8 cellular contexts compared by ENCODE assay signal in genomic region chr17:57085448-57086068, GRCh38. TPM values are rescaled to one million over a fixed set of nuclear protein-coding genes. Genes with fewer than 3 reads are reported as not detected.
DNase-seq lines count a peak whose midpoint lies in the region; ATAC-seq and TF ChIP-seq lines count a peak whose summit lies in the region.

No MANE protein-coding gene starts in this region.

- H3K4me1 Mint-ChIP-seq in activated CD4-positive, alpha-beta memory T cell treated with anti-CD3 and anti-CD28 coated beads, Interleukin-2, amount 10 ng/mL, durations not matched to agents 7 days and 5 days = peaks cover 49% of the 10 kb centered on the region
- H3K4me1 Mint-ChIP-seq in effector memory CD8-positive, alpha-beta T cell (ENCODE audit: low read depth in 2 of 2) = peaks cover 17 to 22% of the 10 kb centered on the region in 2 donors

- peak; percentile 32 for ATAC-seq in HG02938 (IDR thresholded peaks at IDR 0.05; ENCODE audit: unreplicated experiment)
- ATAC-seq in effector memory CD8-positive, alpha-beta T cell (replicated peaks) = peak; percentile 56

- no peaks in the 10 kb centered on the region for H3K27me3 ChIP-seq in A673 (replicated peaks; ENCODE audit: insufficient read depth, low read depth, low read length, poor library complexity)

- POLR2A ChIA-PET in A673 (lab: Charles Lee; ENCODE audit: low non-redundant PET) = interaction anchor here (0.6 kb wide), 1 partner anchor 428 kb away, joined by 18 read pairs; no protein-coding TSS in a partner anchor
- POLR2A ChIA-PET in activated CD4-positive, alpha-beta memory T cell treated with anti-CD3 and anti-CD28 coated beads, Interleukin-2, amount 10 ng/mL, durations not matched to agents 7 days and 5 days (lab: Charles Lee) = interaction anchor here (0.9 to 2.2 kb wide), 13 partner anchors 8 to 1546 kb away, joined by 3 to 13 read pairs (median 4); partner anchors contain the start of genes MRPS23 and SCPEP1

- H3K27ac Mint-ChIP-seq in activated CD4-positive, alpha-beta memory T cell treated with anti-CD3 and anti-CD28 coated beads, Interleukin-2, amount 10 ng/mL, durations not matched to agents 7 days and 5 days = peak overlapping the region; percentile 54
- H3K27ac Mint-ChIP-seq in effector memory CD8-positive, alpha-beta T cell = peak overlapping the region; percentile 78 to 81

- H3K4me3 Mint-ChIP-seq in activated CD4-positive, alpha-beta memory T cell treated with anti-CD3 and anti-CD28 coated beads, Interleukin-2, amount 10 ng/mL, durations not matched to agents 7 days and 5 days = peak overlapping the region; percentile 81
- H3K4me3 Mint-ChIP-seq in effector memory CD8-positive, alpha-beta T cell = peak overlapping the region; percentile 90 to 91

- no peaks in the 10 kb centered on the region for H3K36me3 ChIP-seq in A673 (ENCODE audit: insufficient read depth, low read length, poor library complexity, severe bottlenecking)

- TF ChIP-seq CTCF in A673 (conservative IDR thresholded peaks at IDR 0.05; ENCODE audit: low read depth, low read length) (0 out of 2 replicates have a peak, but pooled peaks have one; percentile 30), GM13976 (IDR thresholded peaks at IDR 0.05; ENCODE audit: borderline replicate concordance, control extremely low read depth, extremely low read depth, insufficient read depth, missing control alignments) (peak; percentile 32)

- no TSS peak for BruUV-seq in A673 (replicated peaks; lab: Mats Ljungman, UMichigan)

- CTCF ChIA-PET in A673 (lab: Charles Lee) = no interaction called here
- CTCF ChIA-PET in activated CD4-positive, alpha-beta memory T cell treated with anti-CD3 and anti-CD28 coated beads, Interleukin-2, amount 10 ng/mL, durations not matched to agents 7 days and 5 days (lab: Charles Lee) = no interaction called here

- peak; percentile 63 for DNase-seq in A673 (ENCODE audit: low spot score)
- peak; percentile 80 for DNase-seq in GM13976 (ENCODE audit: low spot score)
- DNase-seq in NCI-H2171 (lab: John Stamatoyannopoulos, UW) = peak; percentile 30
- peak; percentile 59 for DNase-seq in activated CD4-positive, alpha-beta memory T cell treated with anti-CD3 and anti-CD28 coated beads, Interleukin-2, amount 10 ng/mL, durations not matched to agents 7 days and 5 days
- DNase-seq in effector memory CD8-positive, alpha-beta T cell = peak; percentile 39 to 50 (median 50)
- DNase-seq in midbrain (lab: John Stamatoyannopoulos, UW) = peak; percentile 67
- peak; percentile 7 to 12 for DNase-seq in stimulated activated CD8-positive, alpha-beta memory T cell treated with anti-CD3 and anti-CD28 coated beads, Interleukin-4, amount 100 ng/mL, for 1 hour (ENCODE audit: low read depth in 2 of 2, low spot score in 1 of 2)

- no peaks in the 10 kb centered on the region for H3K36me3 Mint-ChIP-seq in activated CD4-positive, alpha-beta memory T cell treated with anti-CD3 and anti-CD28 coated beads, Interleukin-2, amount 10 ng/mL, durations not matched to agents 7 days and 5 days (ENCODE audit: low read depth)
- peaks cover 11% of the 10 kb centered on the region for H3K36me3 Mint-ChIP-seq in effector memory CD8-positive, alpha-beta T cell (ENCODE audit: insufficient read depth)

- no peaks in the 10 kb centered on the region for H3K9me3 ChIP-seq in A673 (ENCODE audit: low read depth, low read length, poor library complexity, severe bottlenecking)

- H3K4me3 ChIP-seq in A673 (ENCODE audit: low read depth, low read length, poor library complexity, severe bottlenecking) = peak overlapping the region; percentile 56

- H3K27me3 Mint-ChIP-seq in activated CD4-positive, alpha-beta memory T cell treated with anti-CD3 and anti-CD28 coated beads, Interleukin-2, amount 10 ng/mL, durations not matched to agents 7 days and 5 days = peaks cover 6% of the 10 kb centered on the region
- no peaks in the 10 kb centered on the region for H3K27me3 Mint-ChIP-seq in effector memory CD8-positive, alpha-beta T cell

- in situ Hi-C loops in GM13976 (cut with MboI; ENCODE audit: low sequenced_read_pairs, unreplicated experiment) = no loop called here

- peak overlapping the region; percentile 80 for H3K27ac ChIP-seq in A673 (ENCODE audit: low read depth, low read length, poor library complexity, severe bottlenecking)

- no peaks in the 10 kb centered on the region for H3K9me3 Mint-ChIP-seq in activated CD4-positive, alpha-beta memory T cell treated with anti-CD3 and anti-CD28 coated beads, Interleukin-2, amount 10 ng/mL, durations not matched to agents 7 days and 5 days
- no peaks in the 10 kb centered on the region for H3K9me3 Mint-ChIP-seq in effector memory CD8-positive, alpha-beta T cell

- intact Hi-C loops in A673 (cut with micrococcal nuclease; ENCODE audit: unreplicated experiment) = no loop called here

- H3K4me1 ChIP-seq in A673 (ENCODE audit: insufficient read depth, low read length, poor library complexity, severe bottlenecking) = peaks cover 5% of the 10 kb centered on the region

RNA-seq across cellular contexts. Expression of gene AKAP1, which starts 0.5 kb away (rescaled TPM):
- total RNA-seq in A673 (2021) = 38.8 and 43.4 TPM in 2 replicates
- 10 to 100 TPM; 19.9 to 22.4 TPM for total RNA-seq in activated CD4-positive, alpha-beta memory T cell treated with anti-CD3 and anti-CD28 coated beads, Interleukin-2, amount 10 ng/mL, durations not matched to agents 7 days and 5 days

Comparison
In these comparisons a context has a peak if more than half of its experiments do, and no peak if none do; other contexts are left out.
1. Peak in every context shown above with its lines: DNase-seq, ATAC-seq, H3K4me3 ChIP-seq and H3K27ac ChIP-seq.
2. DNase-seq: peak in every context shown above with its lines; median percentile 80 in GM13976; 67 in midbrain; 63 in A673; 59 in activated CD4-positive, alpha-beta memory T cell treated with anti-CD3 and anti-CD28 coated beads, Interleukin-2, amount 10 ng/mL, durations not matched to agents 7 days and 5 days; 50 in effector memory CD8-positive, alpha-beta T cell; 30 in NCI-H2171; 10 in stimulated activated CD8-positive, alpha-beta memory T cell treated with anti-CD3 and anti-CD28 coated beads, Interleukin-4, amount 100 ng/mL, for 1 hour.